ENCODE assay signal across 16 cellular contexts in the genomic region with DNA sequence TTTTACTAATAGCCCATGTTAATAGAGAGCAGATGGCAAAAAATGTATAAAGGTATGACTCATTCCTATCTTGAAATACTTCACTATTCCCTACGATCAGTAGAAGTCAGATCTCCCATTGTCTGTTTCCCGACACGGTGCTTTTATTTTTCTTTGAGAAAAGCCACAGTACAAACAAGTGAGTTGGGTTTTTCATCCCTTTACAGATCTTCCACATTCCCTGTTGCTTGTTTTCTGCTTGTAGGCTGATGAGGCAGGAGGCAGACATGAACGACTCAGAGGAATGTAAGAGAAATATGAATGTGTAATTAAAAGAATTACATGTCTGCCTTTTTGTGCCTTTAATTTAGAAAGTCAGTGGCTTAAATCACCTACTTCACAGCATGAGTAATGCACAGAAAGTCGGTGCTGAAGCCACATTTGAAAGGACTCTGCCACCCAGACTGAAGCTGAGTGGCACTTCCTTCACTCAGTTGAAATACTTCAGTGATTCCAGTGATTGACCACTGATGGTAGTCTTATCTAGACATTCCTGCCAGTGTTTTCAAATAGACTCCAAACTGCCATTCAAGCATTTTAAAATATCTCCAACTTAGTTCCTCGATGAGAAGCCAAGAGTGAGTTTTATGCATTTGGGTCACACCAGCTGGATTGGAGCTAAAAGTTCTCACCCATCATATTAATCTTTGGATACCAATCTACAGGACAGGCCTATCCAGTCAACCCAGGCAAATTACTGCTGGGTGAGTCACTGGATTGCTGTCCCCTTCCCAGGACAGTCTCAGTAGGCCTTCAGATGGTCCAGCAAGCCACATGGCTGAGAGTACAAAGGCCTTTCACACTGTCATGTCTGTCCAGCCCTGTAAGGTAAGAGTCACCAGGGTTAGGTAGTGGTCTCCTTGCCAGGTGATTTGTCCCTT.
A peak's percentile ranks its signal among the peaks of the same experiment; 100 is the strongest.
DNase-seq lines count a peak whose midpoint lies in the region; ATAC-seq, FAIRE-seq and TF ChIP-seq lines count a peak whose summit lies in the region.
"Had no signal": no experiment of that assay in that cellular context is flagged by ENCODE, and none has a peak within 500 bp of the region (broad histone marks: within the 10 kb centered on the region; RNA-seq: fewer than 3 reads in every experiment).

No MANE protein-coding gene starts in this region.

- ATAC-seq in WTC11: no peak
- ATAC-seq: activated CD8-positive, alpha-beta memory T cell treated with anti-CD3 and anti-CD28 coated beads, Interleukin-2, amount 10 ng/mL, durations not matched to agents 7 days and 5 days; left colon had no signal

- no peaks in the 10 kb centered on the region for H3K9me3 Mint-ChIP-seq in WTC11

- no peaks in the 10 kb centered on the region for H3K79me2 ChIP-seq in ACC112 (ENCODE audit: control insufficient read depth, insufficient read depth, low read length, unreplicated experiment)

- in situ Hi-C loops in astrocyte of the spinal cord (cut with HindIII; ENCODE audit: low sequenced_read_pairs) (no loop called here), ACHN (cut with HindIII; ENCODE audit: low pct_ligation_motif_present, low pct_unique_long_range_greater_than_20kb, low sequenced_read_pairs) (no loop called here)

- DNase-seq in H54 (ENCODE audit: insufficient read length, low spot score): no peak
- peak; percentile 72 for DNase-seq in astrocyte of the spinal cord (ENCODE audit: low read depth, low spot score)
- peak; percentile 90 for DNase-seq in kidney glomerular epithelial cell (lab: John Stamatoyannopoulos, UW)
- DNase-seq in NCI-H1417 (lab: John Stamatoyannopoulos, UW): no peak
- no peak for DNase-seq in ACHN
- no peak for DNase-seq in WTC11 (ENCODE audit: low spot score)
- DNase-seq in OCI-M1 (lab: John Stamatoyannopoulos, UW): no peak
- DNase-seq: activated CD8-positive, alpha-beta memory T cell treated with anti-CD3 and anti-CD28 coated beads, Interleukin-2, amount 10 ng/mL, durations not matched to agents 7 days and 5 days; AML-193; left colon; MM.1S; NCI-H510A; stimulated activated CD8-positive, alpha-beta memory T cell treated with anti-CD3 and anti-CD28 coated beads, Interleukin-4, amount 100 ng/mL, for 48 hours had no signal

- H3K4me3 ChIP-seq in ACC112 (ENCODE audit: low read depth, low read length): peak overlapping the region; percentile 19; the same call in 1 of the 2 replicates
- no peak overlapping the region for H3K4me3 ChIP-seq in astrocyte of the spinal cord (ENCODE audit: low read depth, low read length)

- CTCF ChIA-PET in WTC11 (lab: Charles Lee): interaction anchor here (1.0 kb wide), 1 partner anchor 8 kb away, joined by 3 read pairs; no protein-coding TSS in a partner anchor

- no peaks in the 10 kb centered on the region for H3K27me3 ChIP-seq in ACC112 (ENCODE audit: insufficient read depth, low read length)

- POLR2A ChIA-PET in WTC11 (lab: Charles Lee): no interaction called here

- peaks cover 18% of the 10 kb centered on the region for H3K4me1 Mint-ChIP-seq in WTC11
- H3K4me1 Mint-ChIP-seq: activated CD8-positive, alpha-beta memory T cell treated with anti-CD3 and anti-CD28 coated beads, Interleukin-2, amount 10 ng/mL, durations not matched to agents 7 days and 5 days had no signal

- peak; percentile 15 for FAIRE-seq in H54 (lab: Jason Lieb, UNC)
- FAIRE-seq: TTC549 had no signal

- H3K4me1 ChIP-seq in ACC112 (ENCODE audit: control insufficient read depth, insufficient read depth, low read length, unreplicated experiment): peaks cover 44% of the 10 kb centered on the region

- no peaks in the 10 kb centered on the region for H3K36me3 Mint-ChIP-seq in WTC11
- H3K36me3 Mint-ChIP-seq: activated CD8-positive, alpha-beta memory T cell treated with anti-CD3 and anti-CD28 coated beads, Interleukin-2, amount 10 ng/mL, durations not matched to agents 7 days and 5 days; activated naive CD8-positive, alpha-beta T cell had no signal

- TF ChIP-seq CTCF in astrocyte of the spinal cord (IDR thresholded peaks at IDR 0.05; ENCODE audit: low read depth, low read length): no peak
- TF ChIP-seq CTCF in WTC11 (IDR thresholded peaks at IDR 0.05): no peak

- TF ChIP-seq POLR2A in H54 (IDR thresholded peaks at IDR 0.05; ENCODE audit: low read depth, low read length): no peak

- peak overlapping the region; percentile 54 for H2AFZ ChIP-seq in ACC112 (ENCODE audit: low read length, unreplicated experiment)

- H3K36me3 ChIP-seq in ACC112 (ENCODE audit: insufficient read depth, low read length): no peaks in the 10 kb centered on the region

- H3K27ac Mint-ChIP-seq in WTC11: no peak overlapping the region
- H3K27ac Mint-ChIP-seq: activated CD8-positive, alpha-beta memory T cell treated with anti-CD3 and anti-CD28 coated beads, Interleukin-2, amount 10 ng/mL, durations not matched to agents 7 days and 5 days; activated naive CD8-positive, alpha-beta T cell had no signal

- no peaks in the 10 kb centered on the region; the same call in 1 of the 2 replicates for H3K27me3 Mint-ChIP-seq in WTC11 (ENCODE audit: low read depth)

- no peak overlapping the region for H3K4me3 Mint-ChIP-seq in WTC11
- H3K4me3 Mint-ChIP-seq: activated CD8-positive, alpha-beta memory T cell treated with anti-CD3 and anti-CD28 coated beads, Interleukin-2, amount 10 ng/mL, durations not matched to agents 7 days and 5 days; activated naive CD8-positive, alpha-beta T cell had no signal

- H3K27ac ChIP-seq in ACC112 (ENCODE audit: low read depth, low read length): peak overlapping the region; percentile 80

TF ChIP-seq in WTC11, 78 proteins besides CTCF, POLR2A, EP300 and RAD21:
- TF ChIP-seq ETV6 (CRISPR knock-in tag; IDR thresholded peaks at IDR 0.05) (no peak), JUN (CRISPR knock-in tag; IDR thresholded peaks at IDR 0.05) (no peak), NFE2L1 (CRISPR knock-in tag; IDR thresholded peaks at IDR 0.05) (no peak), RORB (CRISPR knock-in tag; IDR thresholded peaks at IDR 0.05) (no peak), FOXJ3 (CRISPR knock-in tag; IDR thresholded peaks at IDR 0.05; ENCODE audit: borderline replicate concordance) (no peak)
- TF ChIP-seq, protein P1, sequence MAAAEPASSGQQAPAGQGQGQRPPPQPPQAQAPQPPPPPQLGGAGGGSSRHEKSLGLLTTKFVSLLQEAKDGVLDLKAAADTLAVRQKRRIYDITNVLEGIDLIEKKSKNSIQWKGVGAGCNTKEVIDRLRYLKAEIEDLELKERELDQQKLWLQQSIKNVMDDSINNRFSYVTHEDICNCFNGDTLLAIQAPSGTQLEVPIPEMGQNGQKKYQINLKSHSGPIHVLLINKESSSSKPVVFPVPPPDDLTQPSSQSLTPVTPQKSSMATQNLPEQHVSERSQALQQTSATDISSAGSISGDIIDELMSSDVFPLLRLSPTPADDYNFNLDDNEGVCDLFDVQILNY (CRISPR knock-in tag; IDR thresholded peaks at IDR 0.05): no peak
- TF ChIP-seq, protein P2, sequence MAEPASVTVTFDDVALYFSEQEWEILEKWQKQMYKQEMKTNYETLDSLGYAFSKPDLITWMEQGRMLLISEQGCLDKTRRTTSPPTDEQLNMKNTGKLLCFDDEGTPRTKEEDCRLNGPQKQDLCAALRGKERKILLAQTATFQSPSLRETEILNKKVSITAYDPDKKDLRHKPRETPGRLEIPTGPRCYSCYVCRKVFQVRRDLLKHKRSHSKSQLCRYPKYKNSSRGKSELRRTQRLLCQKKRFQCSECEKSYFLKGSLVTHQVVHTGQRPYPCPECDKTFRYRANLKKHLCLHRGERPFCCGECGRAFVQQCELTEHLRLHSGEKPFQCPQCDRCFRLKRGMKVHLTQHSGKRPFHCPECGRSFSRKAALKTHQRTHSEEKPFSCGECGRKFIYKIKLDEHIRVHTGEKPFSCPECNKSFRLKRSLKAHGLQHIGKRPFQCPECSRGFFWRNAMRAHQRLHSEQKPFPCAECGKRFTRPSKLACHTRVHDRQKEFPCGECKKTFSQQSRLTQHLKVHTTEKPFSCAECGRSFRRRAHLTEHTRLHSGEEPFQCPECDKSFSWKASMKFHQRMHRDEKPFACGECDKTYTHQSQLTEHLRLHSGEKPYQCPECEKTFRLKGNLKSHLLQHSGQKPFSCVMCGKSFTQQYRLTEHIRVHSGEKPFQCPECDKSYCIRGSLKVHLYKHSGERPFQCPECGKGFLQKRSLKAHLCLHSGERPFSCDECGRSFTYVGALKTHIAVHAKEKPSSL (CRISPR knock-in tag; conservative IDR thresholded peaks at IDR 0.05): no peak
- TF ChIP-seq, protein P3, sequence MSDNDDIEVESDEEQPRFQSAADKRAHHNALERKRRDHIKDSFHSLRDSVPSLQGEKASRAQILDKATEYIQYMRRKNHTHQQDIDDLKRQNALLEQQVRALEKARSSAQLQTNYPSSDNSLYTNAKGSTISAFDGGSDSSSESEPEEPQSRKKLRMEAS (CRISPR knock-in tag; IDR thresholded peaks at IDR 0.05): no peak
TF ChIP-seq in WTC11: peak in this region for 0.

Comparison
In these comparisons a context has a peak if more than half of its experiments do, and no peak if none do; other contexts are left out.
1. DNase-seq: peak in astrocyte of the spinal cord (single experiment) and kidney glomerular epithelial cell (single experiment); none in H54 (single experiment), NCI-H1417 (0 of 3), ACHN (single experiment), WTC11 (single experiment) and OCI-M1 (single experiment).